18 cellular contexts compared by ENCODE assay signal in the genomic region with DNA sequence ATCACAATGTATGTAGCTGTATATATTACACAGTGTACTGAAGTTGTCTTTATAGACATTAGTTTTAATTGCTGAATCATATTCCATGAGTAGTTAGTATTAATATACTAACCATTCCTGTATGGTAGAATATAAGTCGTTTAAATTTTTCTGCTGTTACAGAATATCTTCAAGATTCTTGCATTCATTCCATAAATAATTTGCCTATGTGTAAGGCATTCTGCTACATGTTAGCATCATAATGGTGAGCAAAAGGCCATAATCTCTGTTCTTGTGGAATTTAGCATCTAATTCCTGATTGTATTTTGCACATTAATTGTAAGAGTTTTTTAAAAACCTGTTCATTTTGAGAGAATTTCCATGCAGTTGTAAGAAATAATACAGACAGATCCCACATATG. TPM values are rescaled to one million over a fixed set of nuclear protein-coding genes. Genes with fewer than 3 reads are reported as not detected.
DNase-seq lines count a peak whose midpoint lies in the region; ATAC-seq, FAIRE-seq and TF ChIP-seq lines count a peak whose summit lies in the region.
"Had no signal": no experiment of that assay in that cellular context is flagged by ENCODE, and none has a peak within 500 bp of the region (broad histone marks: within the 10 kb centered on the region; RNA-seq: fewer than 3 reads in every experiment).

No MANE protein-coding gene starts in this region.

- no peak for TF ChIP-seq POLR2A in IMR-90 (IDR thresholded peaks at IDR 0.05; ENCODE audit: low read depth, low read length)
- no peak for TF ChIP-seq POLR2A in gastrocnemius medialis (IDR thresholded peaks at IDR 0.05)

- no peak overlapping the region for H2AK5ac ChIP-seq in IMR-90 (ENCODE audit: low read depth, low read length)

- H3K18ac ChIP-seq in IMR-90 (ENCODE audit: low read depth, low read length) = peak overlapping the region; percentile 73; the same call in 1 of the 2 replicates

- H3K4me3 ChIP-seq in AG10803 (ENCODE audit: low read length) (no peak overlapping the region), IMR-90 (ENCODE audit: insufficient read depth, low read depth, low read length) (no peak overlapping the region), gastrocnemius medialis (no peak overlapping the region), pancreas (no peak overlapping the region)

- H2AK9ac ChIP-seq in IMR-90 (replicated peaks; ENCODE audit: low read depth, low read length, poor library complexity) = no peak overlapping the region

- POLR2A ChIA-PET in IMR-90 (lab: Charles Lee; ENCODE audit: unreplicated experiment) = no interaction called here

- H3K9me3 Mint-ChIP-seq in chondrocyte (ENCODE audit: low read depth) = no peaks in the 10 kb centered on the region

- peaks cover 19% of the 10 kb centered on the region for H3K36me3 ChIP-seq in IMR-90 (ENCODE audit: control insufficient read depth, insufficient read depth, low read length)
- peaks cover 0 to 35% of the 10 kb centered on the region in 2 donors for H3K36me3 ChIP-seq in gastrocnemius medialis
- peaks cover 0 to 6% (median 0%) of the 10 kb centered on the region in 3 donors for H3K36me3 ChIP-seq in pancreas

- no TSS peak for BruUV-seq in IMR-90 (replicated peaks; lab: Mats Ljungman, UMichigan)

- no peak overlapping the region for H3K14ac ChIP-seq in IMR-90 (replicated peaks; ENCODE audit: low read depth, low read length)

- CTCF ChIA-PET in IMR-90 (lab: Yijun Ruan, JAX) = interaction anchor here (1.1 kb wide), 1 partner anchor 12 kb away, joined by 3 read pairs; no protein-coding TSS in a partner anchor

- dilution Hi-C loops in IMR-90 (cut with HindIII; ENCODE audit: low sequenced_read_pairs, unreplicated experiment) = no loop called here

- 0 out of 2 replicates have a peak overlapping the region, but pooled peaks have one; percentile 51 for H2BK20ac ChIP-seq in IMR-90 (ENCODE audit: low read depth, low read length)

- H2BK15ac ChIP-seq in IMR-90 (ENCODE audit: low read depth, low read length) = no peak overlapping the region

- H3K23ac ChIP-seq in IMR-90 (ENCODE audit: low read depth, low read length) = peak overlapping the region; percentile 56; the same call in 1 of the 2 replicates

- H3K9me3 ChIP-seq in IMR-90 (ENCODE audit: control insufficient read depth, insufficient read depth, low read length) (no peaks in the 10 kb centered on the region), gastrocnemius medialis (no peaks in the 10 kb centered on the region), pancreas (no peaks in the 10 kb centered on the region)

- peak overlapping the region; percentile 28; the same call in 1 of the 2 replicates for H3K4ac ChIP-seq in IMR-90 (ENCODE audit: low read depth, low read length)

- WGBS in IMR-90 (ENCODE audit: extremely low coverage in 2 of 2, insufficient read length in 1 of 2), 2 experiments = no CpG with 5 or more reads among the region's 1 CpG
- 77 to 82% methylated on average over 1 of the region's 1 CpG for whole genome bisulfite sequencing in pancreas, 2 donors

- H3K56ac ChIP-seq in IMR-90 (ENCODE audit: extremely low read depth, insufficient read depth, low read length) = no peak overlapping the region

- peak overlapping the region in 1 of 2 experiments; percentile 59; a peak in 1 of 4 replicates for H4K8ac ChIP-seq in IMR-90 (ENCODE audit: low read depth in 2 of 2, low read length in 2 of 2)

- peak overlapping the region; percentile 49 for H3K27ac Mint-ChIP-seq in chondrocyte (ENCODE audit: unreplicated experiment)

- peaks cover 20% of the 10 kb centered on the region for H3K4me1 ChIP-seq in IMR-90 (ENCODE audit: control insufficient read depth, insufficient read depth, low read length)
- H3K4me1 ChIP-seq in gastrocnemius medialis = peaks cover 85 to 93% of the 10 kb centered on the region in 2 donors
- no peaks in the 10 kb centered on the region for H3K4me1 ChIP-seq in pancreas

- H2BK120ac ChIP-seq in IMR-90 (ENCODE audit: low read depth, low read length) = peak overlapping the region; percentile 69

- peaks cover 29% of the 10 kb centered on the region for H3K9me1 ChIP-seq in IMR-90 (ENCODE audit: insufficient read depth, low read length)

- DNase-seq in AG10803 (ENCODE audit: low read depth) (peak; percentile 69), IMR-90 (peak; percentile 72), chondrocyte (ENCODE audit: low spot score) (no peak), gastrocnemius medialis (no peak), pancreas (no peak), NOMO-1 (lab: John Stamatoyannopoulos, UW; ENCODE audit: unreplicated experiment in 2 of 2) (no peak)
- DNase-seq: DMS 273 treated with DMSO at 0.1 percent for 48 hours; KBM-7; NCI-H1436; NCI-H2171; NCI-H446 treated with DMSO at 0.1 percent for 48 hours; NK-92 treated with Interleukin-12 subunit alpha and Interleukin-12 subunit beta, amount 100 ng/mL, for 24 hours; OCI-M1; RPMI8226 had no signal

- no peak overlapping the region for H2AFZ ChIP-seq in IMR-90 (replicated peaks; ENCODE audit: low read length, poor library complexity)

- no peaks in the 10 kb centered on the region for H4K20me1 ChIP-seq in IMR-90 (ENCODE audit: insufficient read depth, low read length)

- H3K4me3 Mint-ChIP-seq in chondrocyte (ENCODE audit: unreplicated experiment) = no peak overlapping the region

- no peak overlapping the region for H3K9ac ChIP-seq in IMR-90 (ENCODE audit: low read depth, low read length)

- H3K27me3 ChIP-seq in IMR-90 (ENCODE audit: control insufficient read depth, insufficient read depth, low read length) (no peaks in the 10 kb centered on the region), gastrocnemius medialis (no peaks in the 10 kb centered on the region), pancreas (no peaks in the 10 kb centered on the region)

- no peak for TF ChIP-seq CTCF in AG10803 (conservative IDR thresholded peaks at IDR 0.05; ENCODE audit: low read length)
- no peak for TF ChIP-seq CTCF in IMR-90 (conservative IDR thresholded peaks at IDR 0.05; ENCODE audit: low read depth, low read length)
- no peak for TF ChIP-seq CTCF in chondrocyte (IDR thresholded peaks at IDR 0.05)
- TF ChIP-seq CTCF in gastrocnemius medialis (IDR thresholded peaks at IDR 0.05 in 4 of 5, conservative IDR thresholded peaks at IDR 0.05 in 1 of 5) = no peak
- TF ChIP-seq CTCF in pancreas (IDR thresholded peaks at IDR 0.05) = no peak

- intact Hi-C loops in IMR-90 (cut with micrococcal nuclease) = no loop called here
- intact Hi-C loops in gastrocnemius medialis (cut with DNase I; ENCODE audit: low total_unique reads) = no loop called here
- intact Hi-C loops in pancreas (cut with DNase I) = no loop called here

- in situ Hi-C loops in IMR-90 (cut with MboI; ENCODE audit: low sequenced_read_pairs) (no loop called here), gastrocnemius medialis (cut with MboI; ENCODE audit: low sequenced_read_pairs in 4 of 4) (loop anchor here in 1 of 4 donors (25.0 kb wide), 1 partner anchor 1057 kb away; no protein-coding TSS in a partner anchor)

- no peaks in the 10 kb centered on the region for H3K27me3 Mint-ChIP-seq in chondrocyte (ENCODE audit: low read depth)

- H3K79me1 ChIP-seq in IMR-90 (ENCODE audit: low read depth in 1 of 2, low read length in 2 of 2) = peaks cover 23 to 61% of the 10 kb centered on the region in 2 experiments

- ATAC-seq in IMR-90 (ENCODE audit: low read depth) (peak; percentile 83), gastrocnemius medialis (no peak), pancreas (no peak), GM21786 (IDR thresholded peaks at IDR 0.05; ENCODE audit: unreplicated experiment) (no peak), GM21717 (IDR thresholded peaks at IDR 0.05; ENCODE audit: unreplicated experiment) (no peak)

- peak overlapping the region; percentile 86 for H2BK5ac ChIP-seq in IMR-90 (ENCODE audit: low read depth, low read length, poor library complexity, severe bottlenecking)

- FAIRE-seq in pancreas (lab: Jason Lieb, UNC) = no peak
- FAIRE-seq: A204.1 had no signal

- peaks cover 24% of the 10 kb centered on the region for H3K36me3 Mint-ChIP-seq in chondrocyte (ENCODE audit: low read depth)

- peak overlapping the region; percentile 37; the same call in 1 of the 2 replicates for H3K4me2 ChIP-seq in IMR-90 (ENCODE audit: low read depth, low read length)

- no peak overlapping the region; the same call in 1 of the 2 replicates for H4K91ac ChIP-seq in IMR-90 (ENCODE audit: insufficient read depth, low read depth, low read length)

- H4K5ac ChIP-seq in IMR-90 (ENCODE audit: low read depth, low read length) = peak overlapping the region; percentile 65; the same call in 1 of the 2 replicates

- TF ChIP-seq RAD21 in IMR-90 (IDR thresholded peaks at IDR 0.05; ENCODE audit: low read length) = no peak

- H3K4me1 Mint-ChIP-seq in chondrocyte (ENCODE audit: low read depth) = peaks cover 12% of the 10 kb centered on the region

- H3K27ac ChIP-seq in IMR-90 (ENCODE audit: insufficient read depth, low read length) = no peak overlapping the region
- peak overlapping the region; percentile 98 to 100 (median 100) for H3K27ac ChIP-seq in gastrocnemius medialis
- no peak overlapping the region for H3K27ac ChIP-seq in pancreas
- H3K27ac ChIP-seq: C4-2B had no signal

TF ChIP-seq in IMR-90, 13 proteins besides CTCF, POLR2A, EP300 and RAD21:
- TF ChIP-seq MAZ (IDR thresholded peaks at IDR 0.05; ENCODE audit: borderline replicate concordance, low read depth, low read length) (no peak), FOS (IDR thresholded peaks at IDR 0.05; ENCODE audit: low read depth, low read length) (no peak), SMC3 (IDR thresholded peaks at IDR 0.05; ENCODE audit: low read depth, low read length) (no peak), RFX5 (IDR thresholded peaks at IDR 0.05; ENCODE audit: low read depth, low read length) (no peak), MAFK (IDR thresholded peaks at IDR 0.05; ENCODE audit: low read depth, low read length) (peak; percentile 1; the same call in 1 of the 2 replicates), MXI1 (IDR thresholded peaks at IDR 0.05; ENCODE audit: borderline replicate concordance, low read depth, low read length) (no peak)

RNA-seq across cellular contexts. Expression of a gene that starts 14.1 kb away (rescaled TPM):
- total RNA-seq in IMR-90 (2012; rRNA removed) = 77.8 and 90.3 TPM in 2 replicates
- polyA plus RNA-seq in IMR-90 (2012; rRNA removed) = 43.6 and 48.4 TPM in 2 replicates
- 17.9 and 77.6 TPM in 2 replicates for polyA plus RNA-seq in IMR-90 (2012; cell fraction: cytosol; rRNA removed)
- 44.9 and 46.5 TPM in 2 replicates for polyA plus RNA-seq in IMR-90 (2012; cell fraction: nucleus; rRNA removed; ENCODE audit: low replicate concordance)
- total RNA-seq in chondrocyte = 41.2 to 50.1 TPM (median 48.1 TPM) in 3 replicates
- 100 to 1,000 TPM; 298 to 526 (median 331) TPM for total RNA-seq in gastrocnemius medialis
- total RNA-seq in pancreas = 10 to 100 TPM; 21.5 to 29.1 (median 22.6) TPM
- polyA plus RNA-seq in pancreas = 10 to 100 TPM; 22.3 to 37.8 TPM

Comparison
In these comparisons a context has a peak if more than half of its experiments do, and no peak if none do; other contexts are left out.
1. DNase-seq: peak in AG10803 (single experiment) and IMR-90 (single experiment); none in chondrocyte (single experiment), gastrocnemius medialis (0 of 2), pancreas (0 of 6) and NOMO-1 (0 of 2).
2. H3K27ac ChIP-seq: peak in gastrocnemius medialis (4 of 4); none in IMR-90 (single experiment) and pancreas (0 of 4).